ENCODE assay signal across 1 cellular context in the genomic region with DNA sequence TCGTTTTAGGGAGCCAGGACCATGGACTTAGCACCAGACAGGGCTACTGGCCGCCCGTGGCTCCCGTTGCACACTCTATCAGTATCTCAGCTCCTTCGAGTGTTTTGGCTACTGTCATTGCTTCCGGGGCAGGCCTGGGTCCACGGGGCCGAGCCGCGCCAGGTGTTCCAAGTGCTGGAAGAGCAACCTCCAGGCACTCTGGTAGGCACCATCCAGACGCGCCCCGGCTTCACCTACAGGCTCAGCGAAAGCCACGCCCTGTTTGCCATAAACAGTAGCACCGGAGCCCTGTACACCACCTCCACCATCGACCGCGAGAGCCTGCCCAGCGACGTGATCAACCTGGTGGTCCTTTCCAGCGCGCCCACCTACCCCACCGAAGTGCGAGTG.
TF ChIP-seq lines count a peak whose summit lies in the region.

No MANE protein-coding gene starts in this region.

TF ChIP-seq in H1, 55 proteins besides CTCF, POLR2A, EP300 and RAD21 (continued from another document):
- TF ChIP-seq YY1 (IDR thresholded peaks at IDR 0.05; ENCODE audit: low read depth, low read length), result no peak
- no peak for TF ChIP-seq SRF (IDR thresholded peaks at IDR 0.05; ENCODE audit: low read depth, low read length)
- TF ChIP-seq, protein P1, sequence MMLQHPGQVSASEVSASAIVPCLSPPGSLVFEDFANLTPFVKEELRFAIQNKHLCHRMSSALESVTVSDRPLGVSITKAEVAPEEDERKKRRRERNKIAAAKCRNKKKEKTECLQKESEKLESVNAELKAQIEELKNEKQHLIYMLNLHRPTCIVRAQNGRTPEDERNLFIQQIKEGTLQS (IDR thresholded peaks at IDR 0.05; ENCODE audit: insufficient read depth, low read depth, low read length), result no peak
- peak; percentile 18 for TF ChIP-seq KDM4A (IDR thresholded peaks at IDR 0.05; ENCODE audit: low read depth, low read length, severe bottlenecking)
- TF ChIP-seq ASH2L (IDR thresholded peaks at IDR 0.05; ENCODE audit: low read length), result no peak
- peak; percentile 22; the same call in 1 of the 2 replicates for TF ChIP-seq SP4 (IDR thresholded peaks at IDR 0.05; ENCODE audit: low read length)
TF ChIP-seq in H1: peak in this region for 5.
